ENCODE assay signal across 8 cellular contexts in genomic region chr19:42325308-42325895, GRCh38. TPM values are rescaled to one million over a fixed set of nuclear protein-coding genes. Genes with fewer than 3 reads are reported as not detected.
DNase-seq lines count a peak whose midpoint lies in the region; ATAC-seq, FAIRE-seq and TF ChIP-seq lines count a peak whose summit lies in the region.

MEGF8 (plus strand) TSS chr19:42325635; CDS start chr19:42326244, 609 bp downstream.

- H3K4me3 ChIP-seq in DOHH2 (ENCODE audit: low read length), result peak within 1 kb of the TSS; percentile 93

- H3K36me3 Mint-ChIP-seq in naive B cell, result peaks cover 4 to 6% of the 10 kb centered on the region in 2 donors
- H3K36me3 Mint-ChIP-seq in stimulated activated memory B cell treated with anti-CD40 and anti-IgM and Interleukin-4, amounts not matched to agents 10 μg/mL and 1 μg/mL and 100 μg/mL, for 72 hours, result no peaks in the 10 kb centered on the region

- peak within 1 kb of the TSS; percentile 92 for H3K4me2 ChIP-seq in DOHH2 (ENCODE audit: low read length)

- H3K9me3 ChIP-seq in DOHH2 (ENCODE audit: control insufficient read depth, insufficient read depth, low read length) (no peaks in the 10 kb centered on the region), KOPT-K1 (ENCODE audit: insufficient read depth, low read length, poor library complexity, severe bottlenecking) (no peaks in the 10 kb centered on the region)

- H3K27ac Mint-ChIP-seq in naive B cell, result peak within 1 kb of the TSS; percentile 58 to 91 (median 82)
- peak within 1 kb of the TSS; percentile 78 for H3K27ac Mint-ChIP-seq in stimulated activated memory B cell treated with anti-CD40 and anti-IgM and Interleukin-4, amounts not matched to agents 10 μg/mL and 1 μg/mL and 100 μg/mL, for 72 hours

- no peaks in the 10 kb centered on the region for H3K27me3 ChIP-seq in DOHH2 (ENCODE audit: control insufficient read depth, low read length)

- H3K79me2 ChIP-seq in DOHH2 (ENCODE audit: control insufficient read depth, low read length), result peaks cover 43% of the 10 kb centered on the region

- H4K20me1 ChIP-seq in DOHH2 (ENCODE audit: control insufficient read depth, insufficient read depth, low read depth, low read length), result 0 out of 2 replicates have a peak, but pooled peaks cover 4% of the 10 kb centered on the region

- no peaks in the 10 kb centered on the region for H3K9me3 Mint-ChIP-seq in naive B cell
- H3K9me3 Mint-ChIP-seq in stimulated activated memory B cell treated with anti-CD40 and anti-IgM and Interleukin-4, amounts not matched to agents 10 μg/mL and 1 μg/mL and 100 μg/mL, for 72 hours, result no peaks in the 10 kb centered on the region

- peaks cover 25 to 51% (median 41%) of the 10 kb centered on the region in 3 donors for H3K4me1 Mint-ChIP-seq in naive B cell
- H3K4me1 Mint-ChIP-seq in stimulated activated memory B cell treated with anti-CD40 and anti-IgM and Interleukin-4, amounts not matched to agents 10 μg/mL and 1 μg/mL and 100 μg/mL, for 72 hours, result peaks cover 39% of the 10 kb centered on the region

- H3K4me3 Mint-ChIP-seq in naive B cell, result peak within 1 kb of the TSS; percentile 90 to 98 (median 96)
- H3K4me3 Mint-ChIP-seq in stimulated activated memory B cell treated with anti-CD40 and anti-IgM and Interleukin-4, amounts not matched to agents 10 μg/mL and 1 μg/mL and 100 μg/mL, for 72 hours, result peak within 1 kb of the TSS; percentile 94

- peaks cover 27% of the 10 kb centered on the region for H3K4me1 ChIP-seq in DOHH2 (ENCODE audit: control insufficient read depth, low read length)

- DNase-seq in RCC 7860 (ENCODE audit: low spot score) (peak; percentile 96), fibroblast of gingiva (ENCODE audit: low read depth) (peak; percentile 98), naive B cell (peak; percentile 97)
- peak; percentile 94 to 98 for DNase-seq in activated T-helper 1 cell treated with anti-CD3 and anti-CD28 coated beads, Interleukin-2, amount 50 U/mL, for 16 hours (ENCODE audit: low read depth in 1 of 2, low spot score in 1 of 2)

- peak within 1 kb of the TSS; percentile 42 for H3K27ac ChIP-seq in DOHH2 (ENCODE audit: low read depth, low read length)
- H3K27ac ChIP-seq in KOPT-K1 (ENCODE audit: low read depth, low read length, poor library complexity, severe bottlenecking), result peak within 1 kb of the TSS; percentile 75

- H3K36me3 ChIP-seq in DOHH2 (ENCODE audit: control insufficient read depth, low read length) (peaks cover 4% of the 10 kb centered on the region), KOPT-K1 (ENCODE audit: insufficient read depth, low read length) (no peaks in the 10 kb centered on the region)

- peak; percentile 88 for ATAC-seq in GM21786 (IDR thresholded peaks at IDR 0.05; ENCODE audit: unreplicated experiment)
- ATAC-seq in naive B cell (ENCODE audit: low read depth in 2 of 2), result peak; percentile 87 to 89
- ATAC-seq in stimulated activated memory B cell treated with anti-CD40 and anti-IgM and Interleukin-4, amounts not matched to agents 10 μg/mL and 1 μg/mL and 100 μg/mL, for 72 hours, result peak; percentile 97

- H3K27me3 Mint-ChIP-seq in naive B cell, result peaks cover 15 to 18% (median 16%) of the 10 kb centered on the region in 3 donors
- peaks cover 8% of the 10 kb centered on the region for H3K27me3 Mint-ChIP-seq in stimulated activated memory B cell treated with anti-CD40 and anti-IgM and Interleukin-4, amounts not matched to agents 10 μg/mL and 1 μg/mL and 100 μg/mL, for 72 hours

- FAIRE-seq in RCC 7860 (lab: Jason Lieb, UNC), result peak; percentile 89

- peaks cover 3% of the 10 kb centered on the region; the same call in 1 of the 2 replicates for H3F3A ChIP-seq in DOHH2 (ENCODE audit: control insufficient read depth, insufficient read depth)

- peak; percentile 90 for TF ChIP-seq CTCF in DOHH2 (IDR thresholded peaks at IDR 0.05; ENCODE audit: low read depth, low read length, poor library complexity, severe bottlenecking)

- no peaks in the 10 kb centered on the region for H3K9me2 ChIP-seq in DOHH2 (replicated peaks; ENCODE audit: control insufficient read depth, low read length)

RNA-seq across cellular contexts. Expression of gene MEGF8, which starts in this region (rescaled TPM):
- polyA plus RNA-seq in naive B cell (ENCODE audit: low read depth in 6 of 6), result 1 to 10 TPM in 1 of 6 donors, under 1 TPM in 4, not detected in 1; 0.34 to 1.5 (median 0.45) TPM

Comparison
In these comparisons a context has a peak if more than half of its experiments do, and no peak if none do; other contexts are left out.
1. Peak in every context shown above with its lines: DNase-seq, ATAC-seq, H3K4me3 ChIP-seq and H3K27ac ChIP-seq.